ENCODE assay signal across 33 cellular contexts in genomic region chr9:32449969-32450368, GRCh38.
DNase-seq lines count a peak whose midpoint lies in the region; ATAC-seq and TF ChIP-seq lines count a peak whose summit lies in the region.
"Had no signal": no experiment of that assay in that cellular context is flagged by ENCODE, and none has a peak within 500 bp of the region (broad histone marks: within the 10 kb centered on the region; RNA-seq: fewer than 3 reads in every experiment).

No MANE protein-coding gene starts in this region.

- no peak overlapping the region for H2BK20ac ChIP-seq in IMR-90 (ENCODE audit: low read depth, low read length)

- H3K9me1 ChIP-seq in IMR-90 (ENCODE audit: insufficient read depth, low read length): peaks cover 5% of the 10 kb centered on the region

- no peak overlapping the region for H4K91ac ChIP-seq in IMR-90 (ENCODE audit: insufficient read depth, low read depth, low read length)

- H4K8ac ChIP-seq in IMR-90 (ENCODE audit: low read depth in 2 of 2, low read length in 2 of 2): no peak overlapping the region

- H4K20me1 ChIP-seq in IMR-90 (ENCODE audit: insufficient read depth, low read length): 0 out of 2 replicates have a peak, but pooled peaks cover 4% of the 10 kb centered on the region
- H4K20me1 ChIP-seq: BLaER1; BLaER1 treated with 17β-estradiol and CSF1 and Interleukin-3, amounts not matched to agents 10 nM and 100 nM had no signal

- H3K4me3 ChIP-seq in IMR-90 (ENCODE audit: insufficient read depth, low read depth, low read length) (no peak overlapping the region), upper lobe of right lung (no peak overlapping the region), prostate gland (no peak overlapping the region)
- H3K4me3 ChIP-seq: A549; BLaER1; BLaER1 treated with 17β-estradiol and CSF1 and Interleukin-3, amounts not matched to agents 10 nM and 100 nM had no signal

- TSS peak; percentile 74 for BruUV-seq in IMR-90 (replicated peaks; lab: Mats Ljungman, UMichigan)

- POLR2A ChIA-PET in IMR-90 (lab: Charles Lee; ENCODE audit: unreplicated experiment): interaction anchor here (0.6 kb wide), 1 partner anchor 101 kb away, joined by 3 read pairs; no protein-coding TSS in a partner anchor

- H3K27ac Mint-ChIP-seq in stimulated activated effector memory CD8-positive, alpha-beta T cell treated with anti-CD3 and anti-CD28 coated beads, Interleukin-12 subunit alpha, Interleukin-12 subunit beta, amount 100 ng/mL, for 72 hours: peak overlapping the region; percentile 26
- H3K27ac Mint-ChIP-seq: B cell; CD14-positive monocyte; CD4-positive, alpha-beta T cell had no signal

- H3K79me1 ChIP-seq in IMR-90 (ENCODE audit: low read depth in 1 of 2, low read length in 2 of 2): peaks cover 13 to 19% of the 10 kb centered on the region in 2 experiments; a peak in 1 of 4 replicates

- TF ChIP-seq CTCF in IMR-90 (conservative IDR thresholded peaks at IDR 0.05; ENCODE audit: low read depth, low read length) (no peak), upper lobe of right lung (IDR thresholded peaks at IDR 0.05) (no peak), prostate gland (IDR thresholded peaks at IDR 0.05) (no peak)

- no peak overlapping the region for H2AK5ac ChIP-seq in IMR-90 (ENCODE audit: low read depth, low read length)

- no peak overlapping the region for H3K18ac ChIP-seq in IMR-90 (ENCODE audit: low read depth, low read length)

- H3K4me1 ChIP-seq in IMR-90 (ENCODE audit: control insufficient read depth, insufficient read depth, low read length) (no peaks in the 10 kb centered on the region), upper lobe of right lung (no peaks in the 10 kb centered on the region), prostate gland (replicated peaks) (no peaks in the 10 kb centered on the region)
- H3K4me1 ChIP-seq: A549; BE2C; BLaER1; BLaER1 treated with 17β-estradiol and CSF1 and Interleukin-3, amounts not matched to agents 10 nM and 100 nM; Caco-2 had no signal

- H3K4me3 Mint-ChIP-seq in stimulated activated effector memory CD8-positive, alpha-beta T cell treated with anti-CD3 and anti-CD28 coated beads, Interleukin-12 subunit alpha, Interleukin-12 subunit beta, amount 100 ng/mL, for 72 hours: no peak overlapping the region
- H3K4me3 Mint-ChIP-seq: B cell; CD14-positive monocyte; CD4-positive, alpha-beta memory T cell; CD4-positive, alpha-beta T cell; CD8-positive, alpha-beta memory T cell; CD8-positive, alpha-beta T cell had no signal

- no peak overlapping the region for H2BK15ac ChIP-seq in IMR-90 (ENCODE audit: low read depth, low read length)

- no peak overlapping the region for H3K14ac ChIP-seq in IMR-90 (replicated peaks; ENCODE audit: low read depth, low read length)

- intact Hi-C loops in IMR-90 (cut with micrococcal nuclease) (no loop called here), upper lobe of right lung (cut with DNase I) (no loop called here), prostate gland (cut with DNase I) (no loop called here)

- in situ Hi-C loops in IMR-90 (cut with MboI; ENCODE audit: low sequenced_read_pairs): no loop called here

- no CpG with 5 or more reads among the region's 6 CpGs for WGBS in IMR-90 (ENCODE audit: extremely low coverage in 2 of 2, insufficient read length in 1 of 2), 2 experiments
- 94% methylated on average over 6 of the region's 6 CpGs for WGBS in prostate gland

- peaks cover 58% of the 10 kb centered on the region for H3K36me3 ChIP-seq in IMR-90 (ENCODE audit: control insufficient read depth, insufficient read depth, low read length)
- peaks cover 73% of the 10 kb centered on the region for H3K36me3 ChIP-seq in upper lobe of right lung
- peaks cover 0 to 8% of the 10 kb centered on the region in 2 donors for H3K36me3 ChIP-seq in prostate gland
- H3K36me3 ChIP-seq: BE2C had no signal

- no peak overlapping the region for H3K4me2 ChIP-seq in IMR-90 (ENCODE audit: low read depth, low read length)
- H3K4me2 ChIP-seq: A549; BLaER1; BLaER1 treated with 17β-estradiol and CSF1 and Interleukin-3, amounts not matched to agents 10 nM and 100 nM had no signal

- no peak overlapping the region for H3K4ac ChIP-seq in IMR-90 (ENCODE audit: low read depth, low read length)

- peaks cover 3% of the 10 kb centered on the region for H3K9me3 Mint-ChIP-seq in stimulated activated effector memory CD8-positive, alpha-beta T cell treated with anti-CD3 and anti-CD28 coated beads, Interleukin-12 subunit alpha, Interleukin-12 subunit beta, amount 100 ng/mL, for 72 hours
- H3K9me3 Mint-ChIP-seq: CD14-positive monocyte; CD4-positive, alpha-beta T cell; CD8-positive, alpha-beta memory T cell; CD8-positive, alpha-beta T cell had no signal

- H2BK5ac ChIP-seq in IMR-90 (ENCODE audit: low read depth, low read length, poor library complexity, severe bottlenecking): no peak overlapping the region

- peak overlapping the region; percentile 33 for H2AFZ ChIP-seq in IMR-90 (replicated peaks; ENCODE audit: low read length, poor library complexity)

- DNase-seq in IMR-90: no peak
- no peak for DNase-seq in stimulated activated effector memory CD8-positive, alpha-beta T cell treated with anti-CD3 and anti-CD28 coated beads, Interleukin-12 subunit alpha, Interleukin-12 subunit beta, amount 100 ng/mL, for 72 hours (ENCODE audit: low spot score in 2 of 2)
- no peak for DNase-seq in upper lobe of right lung
- no peak for DNase-seq in stimulated activated CD4-positive, alpha-beta T cell treated with anti-CD3 and anti-CD28 coated beads, Interleukin-4, amount 100 ng/mL, for 4 hours
- no peak for DNase-seq in NCI-H510A treated with DMSO at 0.1 percent for 48 hours (lab: John Stamatoyannopoulos, UW)
- no peak for DNase-seq in prostate gland (ENCODE audit: low spot score)
- DNase-seq: 8988T; ACHN; AML-193; BE2C; C1 segment of cervical spinal cord; Caco-2; Calu3; CD4-positive, alpha-beta memory T cell; CD4-positive, alpha-beta T cell; CD4-positive, CD25-positive, alpha-beta regulatory T cell; CD8-positive, alpha-beta memory T cell; CD8-positive, alpha-beta T cell; COR-L47; DMS 273 treated with DMSO at 0.1 percent for 48 hours; DMS153; DMS53; DMS79; DMS79 treated with DMSO at 0.1 percent for 48 hours; DND-41; EL had no signal

- no peak overlapping the region for H2BK120ac ChIP-seq in IMR-90 (ENCODE audit: low read depth, low read length)

- H3K9ac ChIP-seq in IMR-90 (ENCODE audit: low read depth, low read length): no peak overlapping the region
- H3K9ac ChIP-seq: BLaER1; BLaER1 treated with 17β-estradiol and CSF1 and Interleukin-3, amounts not matched to agents 10 nM and 100 nM had no signal

- no peak for TF ChIP-seq RAD21 in IMR-90 (IDR thresholded peaks at IDR 0.05; ENCODE audit: low read length)

- no peaks in the 10 kb centered on the region for H3K4me1 Mint-ChIP-seq in stimulated activated effector memory CD8-positive, alpha-beta T cell treated with anti-CD3 and anti-CD28 coated beads, Interleukin-12 subunit alpha, Interleukin-12 subunit beta, amount 100 ng/mL, for 72 hours
- H3K4me1 Mint-ChIP-seq: B cell; CD14-positive monocyte; CD8-positive, alpha-beta memory T cell had no signal

- H3K27ac ChIP-seq in IMR-90 (ENCODE audit: insufficient read depth, low read length): no peak overlapping the region
- no peak overlapping the region for H3K27ac ChIP-seq in upper lobe of right lung
- no peak overlapping the region for H3K27ac ChIP-seq in prostate gland
- H3K27ac ChIP-seq: 22Rv1; A549; BLaER1; BLaER1 treated with 17β-estradiol and CSF1 and Interleukin-3, amounts not matched to agents 10 nM and 100 nM; C4-2B had no signal

- H3K9me3 ChIP-seq in IMR-90 (ENCODE audit: control insufficient read depth, insufficient read depth, low read length) (no peaks in the 10 kb centered on the region), upper lobe of right lung (no peaks in the 10 kb centered on the region), prostate gland (no peaks in the 10 kb centered on the region)
- H3K9me3 ChIP-seq: A549; BE2C; BLaER1; BLaER1 treated with 17β-estradiol and CSF1 and Interleukin-3, amounts not matched to agents 10 nM and 100 nM; Caco-2 had no signal

- dilution Hi-C loops in IMR-90 (cut with HindIII; ENCODE audit: low sequenced_read_pairs, unreplicated experiment): loop anchor here (25.0 kb wide), 1 partner anchor 112 kb away; the partner anchor contains the start of genes NDUFB6, SMIM27 and TOPORS

- no peak overlapping the region for H3K56ac ChIP-seq in IMR-90 (ENCODE audit: extremely low read depth, insufficient read depth, low read length)

- ATAC-seq in IMR-90 (ENCODE audit: low read depth): no peak
- ATAC-seq in stimulated activated effector memory CD8-positive, alpha-beta T cell treated with anti-CD3 and anti-CD28 coated beads, Interleukin-12 subunit alpha, Interleukin-12 subunit beta, amount 100 ng/mL, for 72 hours: no peak
- peak; percentile 29 for ATAC-seq in upper lobe of right lung
- ATAC-seq: A549; CD8-positive, alpha-beta T cell had no signal

- H3K36me3 Mint-ChIP-seq in stimulated activated effector memory CD8-positive, alpha-beta T cell treated with anti-CD3 and anti-CD28 coated beads, Interleukin-12 subunit alpha, Interleukin-12 subunit beta, amount 100 ng/mL, for 72 hours: peaks cover 49% of the 10 kb centered on the region

- no peak overlapping the region for H2AK9ac ChIP-seq in IMR-90 (replicated peaks; ENCODE audit: low read depth, low read length, poor library complexity)

- TF ChIP-seq POLR2A in IMR-90 (IDR thresholded peaks at IDR 0.05; ENCODE audit: low read depth, low read length) (no peak), prostate gland (IDR thresholded peaks at IDR 0.05) (no peak)

- H3K23ac ChIP-seq in IMR-90 (ENCODE audit: low read depth, low read length): no peak overlapping the region

- CTCF ChIA-PET in IMR-90 (lab: Yijun Ruan, JAX): no interaction called here

- no peak overlapping the region for H4K5ac ChIP-seq in IMR-90 (ENCODE audit: low read depth, low read length)

- H3K27me3 ChIP-seq in IMR-90 (ENCODE audit: control insufficient read depth, insufficient read depth, low read length): no peaks in the 10 kb centered on the region
- no peaks in the 10 kb centered on the region for H3K27me3 ChIP-seq in upper lobe of right lung
- no peaks in the 10 kb centered on the region for H3K27me3 ChIP-seq in prostate gland (replicated peaks; ENCODE audit: insufficient read depth)
- H3K27me3 ChIP-seq: BE2C; BLaER1; BLaER1 treated with 17β-estradiol and CSF1 and Interleukin-3, amounts not matched to agents 10 nM and 100 nM had no signal

TF ChIP-seq in IMR-90, 13 proteins besides CTCF, POLR2A, EP300 and RAD21:
- TF ChIP-seq USF2 (IDR thresholded peaks at IDR 0.05; ENCODE audit: low read depth, low read length): no peak
